In the genomic region with DNA sequence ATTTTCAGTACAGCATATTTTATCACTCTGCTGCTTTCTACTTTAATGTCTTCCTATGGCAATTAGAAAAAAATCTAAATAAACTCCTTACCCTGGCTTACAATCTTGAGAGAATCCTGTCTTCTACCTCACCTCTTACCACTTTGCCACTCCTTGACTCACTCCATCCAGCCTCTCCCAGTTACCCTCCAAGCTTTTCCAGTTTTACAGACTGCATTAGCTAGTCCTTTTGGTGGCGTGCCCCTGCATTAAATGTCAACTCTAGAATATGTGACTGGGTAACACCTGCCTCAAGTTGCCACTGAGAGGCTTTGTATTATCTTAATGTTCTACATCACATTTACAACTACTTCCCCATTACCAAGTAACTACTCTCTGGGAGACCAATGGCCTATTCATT, we compare ENCODE assay signal across 19 cellular contexts. TPM values are rescaled to one million over a fixed set of nuclear protein-coding genes. Genes with fewer than 3 reads are reported as not detected.
A peak's percentile ranks its signal among the peaks of the same experiment; 100 is the strongest.
DNase-seq lines count a peak whose midpoint lies in the region; ATAC-seq, FAIRE-seq and TF ChIP-seq lines count a peak whose summit lies in the region.
"Had no signal": no experiment of that assay in that cellular context is flagged by ENCODE, and none has a peak within 500 bp of the region (broad histone marks: within the 10 kb centered on the region; RNA-seq: fewer than 3 reads in every experiment).

No MANE protein-coding gene starts in this region.

- TF ChIP-seq RAD21 in HepG2 (CRISPR knock-in tag; IDR thresholded peaks at IDR 0.05) (no peak), GM12878 (IDR thresholded peaks at IDR 0.05; ENCODE audit: insufficient read depth, low read depth, low read length) (no peak)

- TF ChIP-seq POLR2A in HepG2 (IDR thresholded peaks at IDR 0.05; ENCODE audit: insufficient read depth in 1 of 2, low read depth in 2 of 2, low read length in 2 of 2): no peak
- TF ChIP-seq POLR2A in right lobe of liver (IDR thresholded peaks at IDR 0.05): no peak
- no peak for TF ChIP-seq POLR2A in GM12878 (IDR thresholded peaks at IDR 0.05; ENCODE audit: low read depth, low read length)
- no peak for TF ChIP-seq POLR2A in heart left ventricle (IDR thresholded peaks at IDR 0.05)

- peaks cover 6% of the 10 kb centered on the region; the same call in 1 of the 2 replicates for H3K4me1 ChIP-seq in HepG2 (ENCODE audit: insufficient read depth, low read length)
- H3K4me1 ChIP-seq in right lobe of liver: peaks cover 0 to 8% (median 0%) of the 10 kb centered on the region in 4 donors
- H3K4me1 ChIP-seq in GM12878 (ENCODE audit: control insufficient read depth, insufficient read depth, low read length): no peaks in the 10 kb centered on the region
- H3K4me1 ChIP-seq in heart left ventricle: no peaks in the 10 kb centered on the region
- no peaks in the 10 kb centered on the region for H3K4me1 ChIP-seq in A673 (ENCODE audit: insufficient read depth, low read length, poor library complexity, severe bottlenecking)

- no peak for TF ChIP-seq EP300 in HepG2 (IDR thresholded peaks at IDR 0.05; ENCODE audit: low read depth in 2 of 2, low read length in 2 of 2)
- no peak for TF ChIP-seq EP300 in HepG2 (CRISPR knock-in tag; IDR thresholded peaks at IDR 0.05; ENCODE audit: borderline replicate concordance)
- no peak for TF ChIP-seq EP300 in GM12878 (IDR thresholded peaks at IDR 0.05; ENCODE audit: borderline replicate concordance in 1 of 2, control insufficient read depth in 1 of 2, low read depth in 2 of 2, low read length in 2 of 2)

- no peak overlapping the region for H3K27ac ChIP-seq in HepG2 (ENCODE audit: extremely low read length, insufficient read depth, low read length)
- no peak overlapping the region for H3K27ac ChIP-seq in right lobe of liver
- H3K27ac ChIP-seq in GM12878 (ENCODE audit: control insufficient read depth, insufficient read depth): no peak overlapping the region
- no peak overlapping the region for H3K27ac ChIP-seq in heart left ventricle
- H3K27ac ChIP-seq in A673 (ENCODE audit: low read depth, low read length, poor library complexity, severe bottlenecking): no peak overlapping the region
- H3K27ac ChIP-seq: BLaER1 treated with 17β-estradiol and CSF1 and Interleukin-3, amounts not matched to agents 10 nM and 100 nM had no signal

- intact Hi-C loops in HepG2 (cut with micrococcal nuclease; ENCODE audit: unreplicated experiment): no loop called here
- intact Hi-C loops in right lobe of liver (cut with DNase I): no loop called here
- intact Hi-C loops in GM12878 (cut with micrococcal nuclease; ENCODE audit: unreplicated experiment): no loop called here
- intact Hi-C loops in heart left ventricle (cut with DNase I): no loop called here
- intact Hi-C loops in A673 (cut with micrococcal nuclease; ENCODE audit: unreplicated experiment): no loop called here

- H3K36me3 ChIP-seq in HepG2 (replicated peaks in 1 of 2; ENCODE audit: control insufficient read depth in 1 of 2, insufficient read depth in 2 of 2, low read length in 2 of 2): no peaks in the 10 kb centered on the region; a peak in 1 of 5 replicates
- peaks cover 0 to 1% (median 0%) of the 10 kb centered on the region in 4 donors for H3K36me3 ChIP-seq in right lobe of liver
- no peaks in the 10 kb centered on the region; a peak in 1 of 4 replicates for H3K36me3 ChIP-seq in GM12878 (ENCODE audit: control insufficient read depth in 2 of 2, insufficient read depth in 2 of 2, low read length in 1 of 2)
- peaks cover 0 to 14% (median 0%) of the 10 kb centered on the region in 9 donors for H3K36me3 ChIP-seq in heart left ventricle
- H3K36me3 ChIP-seq in A673 (ENCODE audit: insufficient read depth, low read length, poor library complexity, severe bottlenecking): peaks cover 2% of the 10 kb centered on the region

- no peak overlapping the region for H3K4me2 ChIP-seq in HepG2 (ENCODE audit: low read depth, low read length)
- no peak overlapping the region for H3K4me2 ChIP-seq in GM12878 (ENCODE audit: control insufficient read depth, insufficient read depth)

- H3K36me3 Mint-ChIP-seq in stimulated activated naive B cell treated with anti-CD40 and anti-IgM and Interleukin-4, amounts not matched to agents 10 μg/mL and 1 μg/mL and 100 μg/mL, for 72 hours: peaks cover 14 to 25% of the 10 kb centered on the region in 2 donors

- CTCF ChIA-PET in HepG2 (lab: Yijun Ruan, JAX; ENCODE audit: low intra/inter-chr PET ratio, low total read pairs): no interaction called here
- CTCF ChIA-PET in GM12878 (lab: Yijun Ruan, JAX): no interaction called here
- CTCF ChIA-PET in A673 (lab: Charles Lee): no interaction called here

- BruUV-seq in HepG2 (replicated peaks; lab: Mats Ljungman, UMichigan): no TSS peak
- BruUV-seq in GM12878 (replicated peaks; lab: Mats Ljungman, UMichigan): no TSS peak
- BruUV-seq in A673 (replicated peaks; lab: Mats Ljungman, UMichigan): no TSS peak

- SMC1A ChIA-PET in GM12878 (lab: Charles Lee; ENCODE audit: uncharacterized antibody, unreplicated experiment): no interaction called here

- RAD21 ChIA-PET in GM12878 (lab: Charles Lee; ENCODE audit: unreplicated experiment): no interaction called here

- no peak overlapping the region for H3K4me3 Mint-ChIP-seq in stimulated activated naive B cell treated with anti-CD40 and anti-IgM and Interleukin-4, amounts not matched to agents 10 μg/mL and 1 μg/mL and 100 μg/mL, for 72 hours
- H3K4me3 Mint-ChIP-seq: CD4-positive, alpha-beta memory T cell had no signal

- FAIRE-seq in HepG2 (lab: Jason Lieb, UNC): no peak
- FAIRE-seq in GM12878 (lab: Jason Lieb, UNC): peak; percentile 7
- FAIRE-seq: GM19239 had no signal

- H3K27me3 ChIP-seq in HepG2 (ENCODE audit: control insufficient read depth in 1 of 2, insufficient read depth in 2 of 2, low read length in 2 of 2) (no peaks in the 10 kb centered on the region; a peak in 1 of 5 replicates), right lobe of liver (no peaks in the 10 kb centered on the region), GM12878 (replicated peaks in 1 of 2; ENCODE audit: control insufficient read depth in 2 of 2, insufficient read depth in 2 of 2, low read length in 1 of 2) (no peaks in the 10 kb centered on the region), heart left ventricle (no peaks in the 10 kb centered on the region), A673 (replicated peaks; ENCODE audit: insufficient read depth, low read depth, low read length, poor library complexity) (no peaks in the 10 kb centered on the region)
- H3K27me3 ChIP-seq: BLaER1 treated with 17β-estradiol and CSF1 and Interleukin-3, amounts not matched to agents 10 nM and 100 nM had no signal

- H3K27ac Mint-ChIP-seq in stimulated activated naive B cell treated with anti-CD40 and anti-IgM and Interleukin-4, amounts not matched to agents 10 μg/mL and 1 μg/mL and 100 μg/mL, for 72 hours: peak overlapping the region; percentile 38
- H3K27ac Mint-ChIP-seq: CD4-positive, alpha-beta memory T cell had no signal

- POLR2A ChIA-PET in HepG2 (lab: Yijun Ruan, JAX) (no interaction called here), GM12878 (lab: Charles Lee) (interaction anchor here (0.6 kb wide), 1 partner anchor 32 kb away, joined by 4 read pairs; no protein-coding TSS in a partner anchor), A673 (lab: Charles Lee; ENCODE audit: low non-redundant PET) (no interaction called here)

- 100% methylated on average over 1 of the region's 1 CpG for WGBS in HepG2 (ENCODE audit: low lambda C conversion rate)
- WGBS in right lobe of liver (ENCODE audit: insufficient coverage, low coverage, low lambda C conversion rate, missing lambda C conversion rate): 92% methylated on average over 1 of the region's 1 CpG
- 94% methylated on average over 1 of the region's 1 CpG for WGBS in GM12878 (ENCODE audit: insufficient coverage, insufficient replicate concordance, low lambda C conversion rate, missing lambda C conversion rate)
- WGBS in heart left ventricle, 4 donors: 93 to 98% (median 96%) methylated on average over 1 of the region's 1 CpG

- in situ Hi-C loops in HepG2 (cut with HindIII; ENCODE audit: extremely low pct_ligation_motif_present, low pct_unique_long_range_greater_than_20kb): no loop called here
- in situ Hi-C loops in GM12878 (cut with MboI): no loop called here

- no peak for DNase-seq in HepG2 (ENCODE audit: low spot score)
- DNase-seq in right lobe of liver: no peak
- peak; percentile 8 for DNase-seq in NCI-H345 (lab: John Stamatoyannopoulos, UW)
- no peak for DNase-seq in GM12878 (ENCODE audit: low read depth, low spot score)
- DNase-seq in stimulated activated naive B cell treated with anti-CD40 and anti-IgM and Interleukin-4, amounts not matched to agents 10 μg/mL and 1 μg/mL and 100 μg/mL, for 72 hours: no peak
- DNase-seq in heart left ventricle: no peak
- no peak for DNase-seq in A673 (ENCODE audit: low spot score)
- DNase-seq in GM19238 (ENCODE audit: insufficient read length, low spot score): no peak
- DNase-seq: CD4-positive, alpha-beta memory T cell; DMS53; GDM1; H7; Karpas-422; NCI-H1694 treated with DMSO at 0.1 percent for 48 hours; NCI-H2081 treated with DMSO at 0.1 percent for 48 hours; NCI-H510A; NCI-H748 treated with DMSO at 0.1 percent for 48 hours had no signal

- H3K9me3 Mint-ChIP-seq in stimulated activated naive B cell treated with anti-CD40 and anti-IgM and Interleukin-4, amounts not matched to agents 10 μg/mL and 1 μg/mL and 100 μg/mL, for 72 hours: no peaks in the 10 kb centered on the region

- no peaks in the 10 kb centered on the region for H4K20me1 ChIP-seq in HepG2 (ENCODE audit: insufficient read depth, low read length)
- H4K20me1 ChIP-seq in GM12878 (ENCODE audit: control insufficient read depth, insufficient read depth): no peaks in the 10 kb centered on the region

- no peak overlapping the region for H3K4me3 ChIP-seq in HepG2 (replicated peaks in 1 of 3; ENCODE audit: insufficient read depth in 1 of 3, low read depth in 2 of 3, low read length in 3 of 3)
- no peak overlapping the region for H3K4me3 ChIP-seq in right lobe of liver
- no peak overlapping the region for H3K4me3 ChIP-seq in GM12878
- H3K4me3 ChIP-seq in heart left ventricle: no peak overlapping the region
- no peak overlapping the region for H3K4me3 ChIP-seq in A673 (ENCODE audit: low read depth, low read length, poor library complexity, severe bottlenecking)
- H3K4me3 ChIP-seq: BLaER1 treated with 17β-estradiol and CSF1 and Interleukin-3, amounts not matched to agents 10 nM and 100 nM had no signal

- H3K4me1 Mint-ChIP-seq in stimulated activated naive B cell treated with anti-CD40 and anti-IgM and Interleukin-4, amounts not matched to agents 10 μg/mL and 1 μg/mL and 100 μg/mL, for 72 hours: peaks cover 0 to 2% of the 10 kb centered on the region in 2 donors

- ATAC-seq in HepG2 (peak; percentile 20), right lobe of liver (no peak), GM12878 (no peak), heart left ventricle (no peak)
- no peak for ATAC-seq in stimulated activated naive B cell treated with anti-CD40 and anti-IgM and Interleukin-4, amounts not matched to agents 10 μg/mL and 1 μg/mL and 100 μg/mL, for 72 hours (replicated peaks)

- TF ChIP-seq CTCF in HepG2 (CRISPR knock-in tag; IDR thresholded peaks at IDR 0.05) (no peak), right lobe of liver (IDR thresholded peaks at IDR 0.05) (no peak), GM12878 (IDR thresholded peaks at IDR 0.05 in 2 of 3, conservative IDR thresholded peaks at IDR 0.05 in 1 of 3; ENCODE audit: control insufficient read depth in 2 of 3, extremely low read depth in 1 of 3, insufficient read depth in 1 of 3, low read depth in 3 of 3, low read length in 3 of 3) (no peak), heart left ventricle (IDR thresholded peaks at IDR 0.05) (no peak), A673 (conservative IDR thresholded peaks at IDR 0.05; ENCODE audit: low read depth, low read length) (no peak)

- no peaks in the 10 kb centered on the region for H3K79me2 ChIP-seq in HepG2 (ENCODE audit: insufficient read depth, low read length)
- no peaks in the 10 kb centered on the region for H3K79me2 ChIP-seq in GM12878 (ENCODE audit: control insufficient read depth, insufficient read depth, low read length)

- H2AFZ ChIP-seq in HepG2 (ENCODE audit: low read length) (no peak overlapping the region), GM12878 (ENCODE audit: control insufficient read depth, low read depth, low read length) (no peak overlapping the region)

- no peaks in the 10 kb centered on the region for H3K27me3 Mint-ChIP-seq in stimulated activated naive B cell treated with anti-CD40 and anti-IgM and Interleukin-4, amounts not matched to agents 10 μg/mL and 1 μg/mL and 100 μg/mL, for 72 hours
- H3K27me3 Mint-ChIP-seq: CD4-positive, alpha-beta memory T cell had no signal

- H3K9ac ChIP-seq in HepG2 (ENCODE audit: insufficient read depth, low read depth, low read length): no peak overlapping the region
- H3K9ac ChIP-seq in GM12878 (ENCODE audit: control insufficient read depth, insufficient read depth, low read length): no peak overlapping the region
- H3K9ac ChIP-seq: BLaER1 treated with 17β-estradiol and CSF1 and Interleukin-3, amounts not matched to agents 10 nM and 100 nM had no signal

- H3K9me3 ChIP-seq in HepG2 (ENCODE audit: low read length): no peaks in the 10 kb centered on the region
- no peaks in the 10 kb centered on the region for H3K9me3 ChIP-seq in right lobe of liver
- no peaks in the 10 kb centered on the region for H3K9me3 ChIP-seq in GM12878 (replicated peaks; ENCODE audit: control insufficient read depth, insufficient read depth, low read length)
- H3K9me3 ChIP-seq in heart left ventricle: no peaks in the 10 kb centered on the region
- H3K9me3 ChIP-seq in A673 (ENCODE audit: low read depth, low read length, poor library complexity, severe bottlenecking): no peaks in the 10 kb centered on the region
- H3K9me3 ChIP-seq: BLaER1 treated with 17β-estradiol and CSF1 and Interleukin-3, amounts not matched to agents 10 nM and 100 nM had no signal

RNA-seq across cellular contexts. Expression of gene CDKL2, which starts 7.5 kb away (rescaled TPM):
- total RNA-seq in HepG2 (2016; rRNA removed; fragmentation: Illumina TruSeq; extraction: Trizol): not detected in 2 replicates
- total RNA-seq in HepG2 (2016; cell fraction: cytosol; rRNA removed; fragmentation: Illumina TruSeq; extraction: Trizol; ENCODE audit: low read depth): not detected in 2 replicates
- not detected in 2 replicates for total RNA-seq in HepG2 (2016; cell fraction: insoluble cytoplasmic fraction; rRNA removed; fragmentation: Illumina TruSeq; extraction: Trizol)
- not detected in 2 replicates for total RNA-seq in HepG2 (2016; cell fraction: membrane; rRNA removed; fragmentation: Illumina TruSeq; extraction: Trizol)
- total RNA-seq in HepG2 (2016; cell fraction: nucleus; rRNA removed; fragmentation: Illumina TruSeq; extraction: Trizol): not detected in 2 replicates
- polyA plus RNA-seq in HepG2 (2011; rRNA removed): not detected in 2 replicates
- polyA plus RNA-seq in HepG2 (2011; cell fraction: cytosol; rRNA removed): not detected in 2 replicates
- not detected in 2 replicates for polyA plus RNA-seq in HepG2 (2011; cell fraction: nucleus; rRNA removed)
- polyA plus RNA-seq in HepG2 (2012): not detected in 2 replicates
- polyA plus RNA-seq in HepG2 (2016; cell fraction: cytosol; fragmentation: Illumina TruSeq; extraction: Trizol; ENCODE audit: low read depth): not detected in 2 replicates
- not detected in 2 replicates for polyA plus RNA-seq in HepG2 (2016; cell fraction: insoluble cytoplasmic fraction; fragmentation: Illumina TruSeq; extraction: Trizol; ENCODE audit: low read depth)
- polyA plus RNA-seq in HepG2 (2016; cell fraction: membrane; fragmentation: Illumina TruSeq; extraction: Trizol; ENCODE audit: low read depth): not detected in 2 replicates
- not detected in 2 replicates for polyA plus RNA-seq in HepG2 (2016; cell fraction: nucleus; fragmentation: Illumina TruSeq; extraction: Trizol; ENCODE audit: insufficient read depth, low read depth)
- polyA minus RNA-seq in HepG2 (2011; rRNA and poly(A)+ RNA removed; ENCODE audit: low replicate concordance): not detected in 2 replicates
- polyA minus RNA-seq in HepG2 (2011; cell fraction: cytosol; rRNA and poly(A)+ RNA removed): not detected in 2 replicates
- not detected in 2 replicates for polyA minus RNA-seq in HepG2 (2011; cell fraction: nucleus; rRNA and poly(A)+ RNA removed)
- under 1 TPM in 1 of 6 experiments, not detected in 5; 0.05 TPM for total RNA-seq in right lobe of liver
- total RNA-seq in GM12878 (2013; cell fraction: nucleolus; rRNA removed): not detected in 2 replicates
- total RNA-seq in GM12878 (2014; rRNA removed): 0.06 TPM in 1 of 2 replicates, not detected in the other
- total RNA-seq in GM12878 (2014; rRNA removed; fragmentation: Illumina TruSeq; extraction: Trizol): not detected in 2 replicates
- total RNA-seq in GM12878 (2021): not detected in 2 replicates
- polyA plus RNA-seq in GM12878 (2011; ENCODE audit: low read depth): 0.08 TPM
- 0.04 and 0.05 TPM in 2 replicates for polyA plus RNA-seq in GM12878 (2011; rRNA removed)
- polyA plus RNA-seq in GM12878 (2011; cell fraction: cytosol; rRNA removed): not detected in 2 replicates
- not detected in 2 replicates for polyA plus RNA-seq in GM12878 (2011; cell fraction: nucleus; rRNA removed)
- 0.11 and 0.16 TPM in 2 replicates for polyA plus RNA-seq in GM12878 (2012)
- polyA plus RNA-seq in GM12878 (2014; fragmentation: Illumina TruSeq; extraction: Trizol): not detected in 2 replicates
- not detected for polyA plus RNA-seq in GM12878 (2014; fragmentation: Nextera tagmentation; extraction: Ambion mirVana)
- polyA plus RNA-seq in GM12878 (2014; rRNA removed): not detected in 2 replicates
- polyA plus RNA-seq in GM12878 (2016; fragmentation: Nextera tagmentation; extraction: Ambion mirVana): under 1 TPM in 1 of 2 experiments, not detected in 1; 0.24 TPM
- polyA minus RNA-seq in GM12878 (2011; rRNA and poly(A)+ RNA removed): not detected in 2 replicates
- polyA minus RNA-seq in GM12878 (2011; cell fraction: cytosol; rRNA and poly(A)+ RNA removed): not detected in 2 replicates
- polyA minus RNA-seq in GM12878 (2011; cell fraction: nucleus; rRNA and poly(A)+ RNA removed): not detected in 2 replicates
- 1 to 10 TPM in 1 of 9 donors, under 1 TPM in 4, not detected in 4; 0.19 to 1.1 (median 0.83) TPM for total RNA-seq in heart left ventricle
- polyA plus RNA-seq in heart left ventricle: under 1 TPM in 1 of 2 donors, not detected in 1; 0.04 TPM
- total RNA-seq in A673 (2021): 1.5 and 1.6 TPM in 2 replicates

RNA-seq across cellular contexts. Expression of gene G3BP2, which starts 35.4 kb away (rescaled TPM):
- total RNA-seq in HepG2 (2016; rRNA removed; fragmentation: Illumina TruSeq; extraction: Trizol): 179 and 316 TPM in 2 replicates
- total RNA-seq in HepG2 (2016; cell fraction: cytosol; rRNA removed; fragmentation: Illumina TruSeq; extraction: Trizol; ENCODE audit: low read depth): 11.2 and 19.7 TPM in 2 replicates
- total RNA-seq in HepG2 (2016; cell fraction: insoluble cytoplasmic fraction; rRNA removed; fragmentation: Illumina TruSeq; extraction: Trizol): 189 and 305 TPM in 2 replicates
- 43.1 and 44.4 TPM in 2 replicates for total RNA-seq in HepG2 (2016; cell fraction: membrane; rRNA removed; fragmentation: Illumina TruSeq; extraction: Trizol)
- 111 and 112 TPM in 2 replicates for total RNA-seq in HepG2 (2016; cell fraction: nucleus; rRNA removed; fragmentation: Illumina TruSeq; extraction: Trizol)
- 45.9 and 51.7 TPM in 2 replicates for polyA plus RNA-seq in HepG2 (2011; rRNA removed)
- polyA plus RNA-seq in HepG2 (2011; cell fraction: cytosol; rRNA removed): 27.1 and 46.8 TPM in 2 replicates
- 15.9 and 17.2 TPM in 2 replicates for polyA plus RNA-seq in HepG2 (2011; cell fraction: nucleus; rRNA removed)
- polyA plus RNA-seq in HepG2 (2012): 70.5 and 76.8 TPM in 2 replicates
- 5.2 and 5.9 TPM in 2 replicates for polyA plus RNA-seq in HepG2 (2016; cell fraction: cytosol; fragmentation: Illumina TruSeq; extraction: Trizol; ENCODE audit: low read depth)
- polyA plus RNA-seq in HepG2 (2016; cell fraction: insoluble cytoplasmic fraction; fragmentation: Illumina TruSeq; extraction: Trizol; ENCODE audit: low read depth): 205 and 220 TPM in 2 replicates
- 17.8 and 19.9 TPM in 2 replicates for polyA plus RNA-seq in HepG2 (2016; cell fraction: membrane; fragmentation: Illumina TruSeq; extraction: Trizol; ENCODE audit: low read depth)
- polyA plus RNA-seq in HepG2 (2016; cell fraction: nucleus; fragmentation: Illumina TruSeq; extraction: Trizol; ENCODE audit: insufficient read depth, low read depth): 75.9 and 78.7 TPM in 2 replicates
- 31.2 and 31.4 TPM in 2 replicates for polyA minus RNA-seq in HepG2 (2011; rRNA and poly(A)+ RNA removed; ENCODE audit: low replicate concordance)
- 69.6 and 72.0 TPM in 2 replicates for polyA minus RNA-seq in HepG2 (2011; cell fraction: cytosol; rRNA and poly(A)+ RNA removed)
- polyA minus RNA-seq in HepG2 (2011; cell fraction: nucleus; rRNA and poly(A)+ RNA removed): 61.0 and 82.1 TPM in 2 replicates
- 10 to 100 TPM; 47.6 to 68.9 (median 64.5) TPM for total RNA-seq in right lobe of liver
- total RNA-seq in GM12878 (2013; cell fraction: nucleolus; rRNA removed): 106 and 108 TPM in 2 replicates
- total RNA-seq in GM12878 (2014; rRNA removed): 107 and 123 TPM in 2 replicates
- 145 and 149 TPM in 2 replicates for total RNA-seq in GM12878 (2014; rRNA removed; fragmentation: Illumina TruSeq; extraction: Trizol)
- 160 and 167 TPM in 2 replicates for total RNA-seq in GM12878 (2021)
- polyA plus RNA-seq in GM12878 (2011; ENCODE audit: low read depth): 56.2 TPM
- polyA plus RNA-seq in GM12878 (2011; rRNA removed): 112 and 166 TPM in 2 replicates
- polyA plus RNA-seq in GM12878 (2011; cell fraction: cytosol; rRNA removed): 39.6 and 49.1 TPM in 2 replicates
- polyA plus RNA-seq in GM12878 (2011; cell fraction: nucleus; rRNA removed): 37.8 and 48.3 TPM in 2 replicates
- 69.8 and 79.6 TPM in 2 replicates for polyA plus RNA-seq in GM12878 (2012)
- polyA plus RNA-seq in GM12878 (2014; fragmentation: Illumina TruSeq; extraction: Trizol): 176 and 211 TPM in 2 replicates
- 10 to 100 TPM; 22.2 to 27.9 TPM for polyA plus RNA-seq in GM12878 (2014; fragmentation: Nextera tagmentation; extraction: Ambion mirVana)
- polyA plus RNA-seq in GM12878 (2014; rRNA removed): 81.8 and 97.1 TPM in 2 replicates
- 10 to 100 TPM; 62.7 to 67.7 TPM for polyA plus RNA-seq in GM12878 (2016; fragmentation: Nextera tagmentation; extraction: Ambion mirVana)
- 74.1 and 93.0 TPM in 2 replicates for polyA minus RNA-seq in GM12878 (2011; rRNA and poly(A)+ RNA removed)
- 36.3 and 40.0 TPM in 2 replicates for polyA minus RNA-seq in GM12878 (2011; cell fraction: cytosol; rRNA and poly(A)+ RNA removed)
- polyA minus RNA-seq in GM12878 (2011; cell fraction: nucleus; rRNA and poly(A)+ RNA removed): 26.8 and 45.4 TPM in 2 replicates
- total RNA-seq in heart left ventricle: 100 to 1,000 TPM in 2 of 9 donors, 10 to 100 TPM in 7; 70.8 to 126 (median 87.6) TPM
- 10 to 100 TPM; 13.0 to 57.4 TPM for polyA plus RNA-seq in heart left ventricle
- total RNA-seq in A673 (2021): 104 and 124 TPM in 2 replicates
